ENCODE assay signal across 22 cellular contexts in the genomic region with DNA sequence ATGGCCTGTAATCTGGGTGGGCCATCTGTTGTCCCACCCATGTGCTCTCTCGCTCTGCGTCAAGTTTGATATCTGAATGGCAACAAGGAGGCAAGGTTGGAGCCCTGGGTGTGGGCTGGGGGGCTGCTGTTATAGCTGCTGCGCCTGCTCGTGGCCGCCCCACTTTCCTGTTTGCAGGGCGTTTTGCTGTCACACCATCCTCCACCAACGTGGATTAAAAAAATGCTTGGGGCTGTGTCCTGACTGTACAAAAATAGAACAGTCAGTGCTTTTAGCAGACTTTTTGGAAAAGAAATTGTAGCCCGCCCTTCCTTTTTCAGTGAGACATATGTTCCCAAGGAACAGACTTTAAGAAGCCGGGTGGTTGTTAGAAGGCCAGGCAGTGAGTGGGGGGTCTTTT. TPM values are rescaled to one million over a fixed set of nuclear protein-coding genes. Genes with fewer than 3 reads are reported as not detected.
DNase-seq lines count a peak whose midpoint lies in the region; ATAC-seq and TF ChIP-seq lines count a peak whose summit lies in the region.
"Had no signal": no experiment of that assay in that cellular context is flagged by ENCODE, and none has a peak within 500 bp of the region (broad histone marks: within the 10 kb centered on the region; RNA-seq: fewer than 3 reads in every experiment).

No MANE protein-coding gene starts in this region.

- no peak overlapping the region for H2BK5ac ChIP-seq in neuronal stem cell (ENCODE audit: low read length)

- H2AFZ ChIP-seq in ACC112 (ENCODE audit: low read length, unreplicated experiment) (no peak overlapping the region), GM23248 (peak overlapping the region; percentile 55), neuronal stem cell (ENCODE audit: low read length) (no peak overlapping the region)
- H2AFZ ChIP-seq: neural progenitor cell had no signal

- H3K27me3 ChIP-seq in ACC112 (ENCODE audit: insufficient read depth, low read length) (peaks cover 10% of the 10 kb centered on the region), GM23248 (replicated peaks; ENCODE audit: insufficient read depth) (no peaks in the 10 kb centered on the region), neuronal stem cell (ENCODE audit: control insufficient read depth in 3 of 3, insufficient read depth in 3 of 3, low read depth in 1 of 3, low read length in 3 of 3) (peaks cover 0 to 7% (median 6%) of the 10 kb centered on the region in 3 experiments)

- H3K27me3 Mint-ChIP-seq in brain: peaks cover 3% of the 10 kb centered on the region
- H3K27me3 Mint-ChIP-seq: activated CD4-positive, alpha-beta T cell treated with anti-CD3 and anti-CD28 coated beads for 36 hours; activated naive CD8-positive, alpha-beta T cell treated with anti-CD3 and anti-CD28 coated beads for 36 hours had no signal

- DNase-seq in GM23248: peak; percentile 43
- no peak for DNase-seq in neuronal stem cell (ENCODE audit: low spot score)
- DNase-seq in RKO (ENCODE audit: low spot score): no peak
- DNase-seq in A172 (ENCODE audit: low spot score): no peak
- no peak for DNase-seq in NCI-H345 treated with DMSO at 0.1 percent for 48 hours (lab: John Stamatoyannopoulos, UW; ENCODE audit: unreplicated experiment)
- DNase-seq: activated CD4-positive, alpha-beta T cell treated with anti-CD3 and anti-CD28 coated beads for 36 hours; activated naive CD8-positive, alpha-beta T cell treated with anti-CD3 and anti-CD28 coated beads for 36 hours; COR-L47; EL; NCI-H774; retina; T1000 had no signal

- H3K27ac Mint-ChIP-seq in brain: peak overlapping the region in 4 of 5 experiments; percentile 57 to 98 (median 94)
- H3K27ac Mint-ChIP-seq: activated CD4-positive, alpha-beta T cell treated with anti-CD3 and anti-CD28 coated beads for 36 hours; activated naive CD8-positive, alpha-beta T cell treated with anti-CD3 and anti-CD28 coated beads for 36 hours; activated T-helper 1 cell treated with anti-CD3 and anti-CD28 coated beads, Interleukin-12 subunit alpha, Interleukin-12 subunit beta, Interleukin-2, Interleukin-4 antibody, amounts not matched to agents 30 ng/mL and 10 ng/mL and 1 ng/mL, durations not matched to agents 14 hours and 24 hours and 36 hours; stimulated activated effector memory CD8-positive, alpha-beta T cell treated with anti-CD3 and anti-CD28 coated beads, Interleukin-12 subunit alpha, Interleukin-12 subunit beta, amount 100 ng/mL, for 72 hours had no signal

- H3K9me3 ChIP-seq in GM23248 (ENCODE audit: low read depth) (no peaks in the 10 kb centered on the region), neuronal stem cell (replicated peaks in 1 of 2; ENCODE audit: control insufficient read depth in 2 of 2, insufficient read depth in 1 of 2, low read depth in 1 of 2, low read length in 2 of 2) (peaks cover 0 to 9% of the 10 kb centered on the region in 2 donors)

- no peaks in the 10 kb centered on the region for H3K79me1 ChIP-seq in neuronal stem cell (ENCODE audit: low read depth, low read length)

- peaks cover 33% of the 10 kb centered on the region for H3K4me1 Mint-ChIP-seq in brain
- H3K4me1 Mint-ChIP-seq: activated naive CD8-positive, alpha-beta T cell treated with anti-CD3 and anti-CD28 coated beads for 36 hours; stimulated activated effector memory CD8-positive, alpha-beta T cell treated with anti-CD3 and anti-CD28 coated beads, Interleukin-12 subunit alpha, Interleukin-12 subunit beta, amount 100 ng/mL, for 72 hours had no signal

- no peaks in the 10 kb centered on the region for H4K20me1 ChIP-seq in GM23248 (ENCODE audit: insufficient read depth)

- H3K36me3 ChIP-seq in ACC112 (ENCODE audit: insufficient read depth, low read length) (no peaks in the 10 kb centered on the region), GM23248 (ENCODE audit: low read depth) (no peaks in the 10 kb centered on the region), neuronal stem cell (replicated peaks in 1 of 2; ENCODE audit: control insufficient read depth in 2 of 2, insufficient read depth in 2 of 2, low read length in 2 of 2) (no peaks in the 10 kb centered on the region)
- H3K36me3 ChIP-seq: neural progenitor cell had no signal

- H3F3A ChIP-seq in GM23248 (ENCODE audit: insufficient read depth): peaks cover 22% of the 10 kb centered on the region

- H3K9me3 Mint-ChIP-seq in brain: peaks cover 4 to 21% (median 16%) of the 10 kb centered on the region in 5 experiments
- H3K9me3 Mint-ChIP-seq: stimulated activated effector memory CD8-positive, alpha-beta T cell treated with anti-CD3 and anti-CD28 coated beads, Interleukin-12 subunit alpha, Interleukin-12 subunit beta, amount 100 ng/mL, for 72 hours had no signal

- 27 to 29% methylated on average over 9 of the region's 9 CpGs for WGBS in GM23248 (ENCODE audit: low coverage in 1 of 2, low lambda C conversion rate in 2 of 2, missing lambda C conversion rate in 2 of 2), 2 experiments
- no CpG with 5 or more reads among the region's 9 CpGs for WGBS in neuronal stem cell (ENCODE audit: extremely low coverage in 2 of 2, insufficient read length in 2 of 2, insufficient replicate concordance in 1 of 2), 2 donors

- no peak overlapping the region for H2BK12ac ChIP-seq in neuronal stem cell (ENCODE audit: low read length)

- H3K36me3 Mint-ChIP-seq in brain: peaks cover 4% of the 10 kb centered on the region
- H3K36me3 Mint-ChIP-seq: activated naive CD8-positive, alpha-beta T cell treated with anti-CD3 and anti-CD28 coated beads for 36 hours; stimulated activated effector memory CD8-positive, alpha-beta T cell treated with anti-CD3 and anti-CD28 coated beads, Interleukin-12 subunit alpha, Interleukin-12 subunit beta, amount 100 ng/mL, for 72 hours had no signal

- ATAC-seq in HG03025 (IDR thresholded peaks at IDR 0.05; ENCODE audit: low FRiP score, unreplicated experiment): no peak
- ATAC-seq: activated CD4-positive, alpha-beta T cell treated with anti-CD3 and anti-CD28 coated beads for 36 hours; Panc1; SK-N-SH treated with all-trans-retinoic acid at 6 μM for 48 hours; stimulated activated effector memory CD8-positive, alpha-beta T cell treated with anti-CD3 and anti-CD28 coated beads, Interleukin-12 subunit alpha, Interleukin-12 subunit beta, amount 100 ng/mL, for 72 hours had no signal

- no peak overlapping the region for H3K14ac ChIP-seq in neuronal stem cell (ENCODE audit: low read length)

- in situ Hi-C loops in GM23248 (cut with MboI): no loop called here

- H3K27ac ChIP-seq in ACC112 (ENCODE audit: low read depth, low read length) (peak overlapping the region; percentile 92; the same call in 1 of the 2 replicates), GM23248 (peak overlapping the region; percentile 98), neuronal stem cell (replicated peaks; ENCODE audit: low read length) (no peak overlapping the region)
- H3K27ac ChIP-seq: neural progenitor cell had no signal

- H2BK120ac ChIP-seq in neuronal stem cell (ENCODE audit: low read depth, low read length): no peak overlapping the region

- no peak overlapping the region for H3K23ac ChIP-seq in neuronal stem cell (ENCODE audit: low read depth, low read length, poor library complexity)

- no peak overlapping the region for H2AK5ac ChIP-seq in neuronal stem cell (ENCODE audit: low read depth, low read length)

- no peak overlapping the region for H4K8ac ChIP-seq in neuronal stem cell (ENCODE audit: low read depth, low read length)

- peak overlapping the region; percentile 75 for H3K4me2 ChIP-seq in GM23248 (ENCODE audit: unreplicated experiment)
- H3K4me2 ChIP-seq in neuronal stem cell (ENCODE audit: insufficient read depth, low read length, poor library complexity, severe bottlenecking): no peak overlapping the region
- H3K4me2 ChIP-seq: neural progenitor cell had no signal

- H3K4me1 ChIP-seq in ACC112 (ENCODE audit: control insufficient read depth, insufficient read depth, low read length, unreplicated experiment) (peaks cover 24% of the 10 kb centered on the region), GM23248 (ENCODE audit: insufficient read depth) (peaks cover 25% of the 10 kb centered on the region), neuronal stem cell (ENCODE audit: control insufficient read depth in 2 of 2, insufficient read depth in 1 of 2, low read depth in 1 of 2, low read length in 2 of 2) (peaks cover 0 to 1% of the 10 kb centered on the region in 2 donors)
- H3K4me1 ChIP-seq: neural progenitor cell had no signal

- H3K9me2 ChIP-seq in GM23248 (ENCODE audit: insufficient read depth): no peaks in the 10 kb centered on the region

- H2BK15ac ChIP-seq in neuronal stem cell (ENCODE audit: low read length): no peak overlapping the region

- H3K4me3 ChIP-seq in ACC112 (ENCODE audit: low read depth, low read length) (no peak overlapping the region), GM23248 (no peak overlapping the region), neuronal stem cell (ENCODE audit: low read length in 2 of 2) (no peak overlapping the region)
- H3K4me3 ChIP-seq: neural progenitor cell had no signal

- no peaks in the 10 kb centered on the region for H3K79me2 ChIP-seq in ACC112 (ENCODE audit: control insufficient read depth, insufficient read depth, low read length, unreplicated experiment)
- H3K79me2 ChIP-seq in GM23248 (ENCODE audit: insufficient read depth): no peaks in the 10 kb centered on the region

- no peak for TF ChIP-seq CTCF in brain (conservative IDR thresholded peaks at IDR 0.05)

- no peak overlapping the region for H3K18ac ChIP-seq in neuronal stem cell (ENCODE audit: low read length)

- peak overlapping the region in 2 of 5 experiments; percentile 12 to 71 for H3K4me3 Mint-ChIP-seq in brain
- H3K4me3 Mint-ChIP-seq: activated CD4-positive, alpha-beta T cell treated with anti-CD3 and anti-CD28 coated beads for 36 hours; activated naive CD8-positive, alpha-beta T cell treated with anti-CD3 and anti-CD28 coated beads for 36 hours; activated T-helper 1 cell treated with anti-CD3 and anti-CD28 coated beads, Interleukin-12 subunit alpha, Interleukin-12 subunit beta, Interleukin-2, Interleukin-4 antibody, amounts not matched to agents 30 ng/mL and 10 ng/mL and 1 ng/mL, durations not matched to agents 14 hours and 24 hours and 36 hours; neural progenitor cell; stimulated activated effector memory CD8-positive, alpha-beta T cell treated with anti-CD3 and anti-CD28 coated beads, Interleukin-12 subunit alpha, Interleukin-12 subunit beta, amount 100 ng/mL, for 72 hours had no signal

- H3K4ac ChIP-seq in neuronal stem cell (ENCODE audit: low read length): no peak overlapping the region

- peak overlapping the region; percentile 89 for H3K9ac ChIP-seq in GM23248
- H3K9ac ChIP-seq in neuronal stem cell (ENCODE audit: low read depth, low read length, poor library complexity): peak overlapping the region; percentile 3
- H3K9ac ChIP-seq: neural progenitor cell had no signal

- no peak overlapping the region for H4K91ac ChIP-seq in neuronal stem cell (ENCODE audit: low read depth, low read length, poor library complexity)

RNA-seq across cellular contexts. Expression of a gene that starts 25.5 kb away (rescaled TPM):
- total RNA-seq in GM23248 (2014; rRNA removed; shearing (Covaris generic)): not detected in 2 replicates
- not detected in 2 replicates for polyA plus RNA-seq in GM23248 (2016; fragmentation: Nextera tagmentation; extraction: Ambion mirVana)
- polyA plus RNA-seq in brain (ENCODE audit: insufficient read depth, low read depth, low replicate concordance): 3.3 TPM
- polyA plus RNA-seq in neuronal stem cell (2013, experiment 1 of 2): not detected
- polyA plus RNA-seq in neuronal stem cell (2013, experiment 2 of 2): not detected
- total RNA-seq in A172 (2014; rRNA removed; shearing (Covaris generic)): not detected in 2 replicates
- total RNA-seq: activated CD4-positive, alpha-beta T cell treated with anti-CD3 and anti-CD28 coated beads for 36 hours; activated naive CD8-positive, alpha-beta T cell treated with anti-CD3 and anti-CD28 coated beads for 36 hours; activated T-helper 1 cell treated with anti-CD3 and anti-CD28 coated beads, Interleukin-12 subunit alpha, Interleukin-12 subunit beta, Interleukin-2, Interleukin-4 antibody, amounts not matched to agents 30 ng/mL and 10 ng/mL and 1 ng/mL, durations not matched to agents 14 hours and 24 hours and 36 hours; bronchial epithelial cell; H1 had no signal
- polyA plus RNA-seq: H1 had no signal
